In the genomic region with DNA sequence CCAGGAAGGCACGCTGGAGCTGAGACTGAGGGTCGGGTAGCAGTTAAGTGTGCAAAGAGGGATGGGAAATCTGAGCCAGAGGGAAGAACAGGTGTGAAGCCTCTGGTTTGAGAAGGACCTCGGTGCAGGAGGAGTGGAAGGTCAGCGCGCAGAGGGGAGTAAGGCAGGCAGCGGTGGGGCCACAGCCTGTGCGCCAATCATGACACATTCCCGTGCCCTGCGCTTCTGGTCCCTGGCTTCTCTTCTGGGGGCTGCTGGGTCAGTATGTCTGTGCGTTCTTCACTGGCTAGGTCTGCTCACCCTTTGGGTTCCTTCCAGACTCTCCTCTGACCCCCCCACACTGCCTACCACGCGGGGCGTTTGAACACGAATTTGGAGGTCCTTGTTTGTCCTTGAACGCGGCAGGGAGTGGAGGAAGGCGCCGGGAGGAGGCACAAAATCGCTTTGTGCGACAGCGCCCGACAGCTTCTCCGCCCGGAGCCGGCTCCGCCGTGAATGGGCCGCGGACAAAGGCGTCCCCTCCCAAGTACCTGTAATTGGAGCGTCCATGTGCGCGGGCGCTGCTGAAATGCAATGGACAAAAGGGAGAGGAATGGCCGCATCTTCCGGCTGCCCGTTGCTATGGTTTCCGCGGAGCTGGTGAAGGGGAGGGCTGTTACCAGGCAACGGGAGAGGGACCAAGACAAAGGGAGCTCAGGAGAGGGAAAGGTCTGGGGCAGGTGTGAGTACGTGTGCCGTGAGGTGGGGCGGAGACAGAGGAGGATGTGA, we compare ENCODE assay signal across 12 cellular contexts.
DNase-seq lines count a peak whose midpoint lies in the region; ATAC-seq and TF ChIP-seq lines count a peak whose summit lies in the region.
"Had no signal": no experiment of that assay in that cellular context is flagged by ENCODE, and none has a peak within 500 bp of the region (broad histone marks: within the 10 kb centered on the region; RNA-seq: fewer than 3 reads in every experiment).

No MANE protein-coding gene starts in this region.

- no peak for TF ChIP-seq CTCF in neural crest cell (conservative IDR thresholded peaks at IDR 0.05)
- no peak for TF ChIP-seq CTCF in esophagus muscularis mucosa (IDR thresholded peaks at IDR 0.05)

- H3K36me3 ChIP-seq in ES-I3 (ENCODE audit: insufficient read depth, low read length) (no peaks in the 10 kb centered on the region), esophagus muscularis mucosa (no peaks in the 10 kb centered on the region)

- H3K4me1 Mint-ChIP-seq in neural crest cell = peaks cover 26% of the 10 kb centered on the region

- H3K4me3 ChIP-seq in esophagus muscularis mucosa = no peak overlapping the region
- H3K4me3 ChIP-seq: PC-9 had no signal

- 13% methylated on average over 43 of the region's 43 CpGs for WGBS in esophagus muscularis mucosa

- peaks cover 0 to 43% (median 0%) of the 10 kb centered on the region in 4 donors for H3K27me3 ChIP-seq in esophagus muscularis mucosa

- H3K36me3 Mint-ChIP-seq in neural crest cell (ENCODE audit: low read depth) = no peaks in the 10 kb centered on the region

- intact Hi-C loops in esophagus muscularis mucosa (cut with DNase I) = no loop called here
- intact Hi-C loops in Right ventricle myocardium inferior (cut with DNase I) = no loop called here

- no peaks in the 10 kb centered on the region for H3K9me3 ChIP-seq in ES-I3 (ENCODE audit: control insufficient read depth, insufficient read depth, low read length)
- H3K9me3 ChIP-seq in esophagus muscularis mucosa = peaks cover 0 to 14% (median 0%) of the 10 kb centered on the region in 4 donors

- peak overlapping the region; percentile 51 for H3K9ac ChIP-seq in ES-I3 (ENCODE audit: low read depth, low read length)

- peak overlapping the region; percentile 49 for H3K27ac ChIP-seq in cingulate gyrus (ENCODE audit: low read depth, low read length)
- no peak overlapping the region for H3K27ac ChIP-seq in esophagus muscularis mucosa (replicated peaks in 1 of 4)
- H3K27ac ChIP-seq: PC-9 had no signal

- peaks cover 22% of the 10 kb centered on the region for H3K4me1 ChIP-seq in ES-I3 (ENCODE audit: insufficient read depth, low read length)
- peaks cover 0 to 6% (median 0%) of the 10 kb centered on the region in 4 donors for H3K4me1 ChIP-seq in esophagus muscularis mucosa

- peak overlapping the region; percentile 94 for H3K27ac Mint-ChIP-seq in neural crest cell (ENCODE audit: unreplicated experiment)

- peaks cover 28% of the 10 kb centered on the region for H3K27me3 Mint-ChIP-seq in neural crest cell (ENCODE audit: low read depth)

- peak overlapping the region; percentile 85 for H3K4me3 Mint-ChIP-seq in neural crest cell

- DNase-seq in NCI-H2107 (lab: John Stamatoyannopoulos, UW) = peak; percentile 91
- DNase-seq in neural crest cell (ENCODE audit: low read depth, low spot score) = peak; percentile 69
- no peak for DNase-seq in esophagus muscularis mucosa (ENCODE audit: extremely low spot score)
- no peak for DNase-seq in Right ventricle myocardium inferior (ENCODE audit: missing footprints)
- DNase-seq in kidney tubule cell (ENCODE audit: low spot score) = no peak
- DNase-seq: activated T-cell treated with anti-CD3 and anti-CD28 coated beads, Interleukin-2, amount 50 U/mL, for 1 hour; mammary epithelial cell; PC-9 had no signal

- TF ChIP-seq POLR2A in esophagus muscularis mucosa (IDR thresholded peaks at IDR 0.05; ENCODE audit: low read depth) = no peak

- H3K9me3 Mint-ChIP-seq in neural crest cell = no peaks in the 10 kb centered on the region

- ATAC-seq in HG03097 (IDR thresholded peaks at IDR 0.05; ENCODE audit: low FRiP score, unreplicated experiment) (no peak), Right ventricle myocardium inferior (no peak)
- ATAC-seq: HepG2 had no signal

- TF ChIP-seq EP300 in esophagus muscularis mucosa (IDR thresholded peaks at IDR 0.05) = no peak

Comparison
In these comparisons a context has a peak if more than half of its experiments do, and no peak if none do; other contexts are left out.
1. DNase-seq: peak in NCI-H2107 (single experiment) and neural crest cell (single experiment); none in esophagus muscularis mucosa (single experiment), Right ventricle myocardium inferior (single experiment) and kidney tubule cell (single experiment).